35 cellular contexts compared by ENCODE assay signal in genomic region chr16:71869089-71869488, GRCh38.
"Had no signal": no experiment of that assay in that cellular context is flagged by ENCODE, and none has a peak within 500 bp of the region (broad histone marks: within the 10 kb centered on the region; RNA-seq: fewer than 3 reads in every experiment).

No MANE protein-coding gene starts in this region.

- H3K27me3 ChIP-seq: MG63 had no signal

- H3K36me3 ChIP-seq: MG63 had no signal

- DNase-seq: Karpas-422, Kasumi-1, KBM-7, KG1, MG63, MM.1S, MV-4-11, NCI-H1048, NCI-H1092, NCI-H1092 treated with DMSO at 0.1 percent for 48 hours, NCI-H1105, NCI-H1105 treated with DMSO at 0.1 percent for 48 hours, NCI-H1417, NCI-H1417 treated with DMSO at 0.1 percent for 48 hours, NCI-H1436, NCI-H1436 treated with DMSO at 0.1 percent for 48 hours, NCI-H146, NCI-H1694, NCI-H1694 treated with DMSO at 0.1 percent for 48 hours, NCI-H187, NCI-H187 treated with DMSO at 0.1 percent for 48 hours, NCI-H1930, NCI-H2029, NCI-H2029 treated with DMSO at 0.1 percent for 48 hours, NCI-H2081, NCI-H2081 treated with DMSO at 0.1 percent for 48 hours, NCI-H2107, NCI-H2171, NCI-H2171 treated with DMSO at 0.1 percent for 48 hours, NCI-H2227 treated with DMSO at 0.1 percent for 48 hours, NCI-H226, NCI-H345, NCI-H446, NCI-H446 treated with DMSO at 0.1 percent for 48 hours had no signal

- H3K9me3 ChIP-seq: MG63 had no signal

- H3K4me3 ChIP-seq: MG63 had no signal

- H3K27ac ChIP-seq: KMS-11 had no signal
